Comparison of ENCODE assay signal across 9 cellular contexts in genomic region chr9:19154135-19154612, GRCh38. TPM values are rescaled to one million over a fixed set of nuclear protein-coding genes. Genes with fewer than 3 reads are reported as not detected.
DNase-seq lines count a peak whose midpoint lies in the region; ATAC-seq, FAIRE-seq and TF ChIP-seq lines count a peak whose summit lies in the region.
"Had no signal": no experiment of that assay in that cellular context is flagged by ENCODE, and none has a peak within 500 bp of the region (broad histone marks: within the 10 kb centered on the region; RNA-seq: fewer than 3 reads in every experiment).

No MANE protein-coding gene starts in this region.

- H3K4me3 ChIP-seq in A549 (no peak overlapping the region), IMR-90 (ENCODE audit: insufficient read depth, low read depth, low read length) (no peak overlapping the region), GM12878 (no peak overlapping the region), lower lobe of right lung (no peak overlapping the region), OCI-LY7 (ENCODE audit: low read depth, low read length, poor library complexity, severe bottlenecking) (no peak overlapping the region)

- no peaks in the 10 kb centered on the region for H3K9me3 ChIP-seq in A549
- no peaks in the 10 kb centered on the region for H3K9me3 ChIP-seq in IMR-90 (ENCODE audit: control insufficient read depth, insufficient read depth, low read length)
- H3K9me3 ChIP-seq in GM12878 (replicated peaks; ENCODE audit: control insufficient read depth, insufficient read depth, low read length) = no peaks in the 10 kb centered on the region
- H3K9me3 ChIP-seq in lower lobe of right lung = no peaks in the 10 kb centered on the region
- no peaks in the 10 kb centered on the region for H3K9me3 ChIP-seq in OCI-LY7 (ENCODE audit: low read length)

- H2AK5ac ChIP-seq in IMR-90 (ENCODE audit: low read depth, low read length) = peak overlapping the region; percentile 75; the same call in 1 of the 2 replicates

- H3K9me1 ChIP-seq in IMR-90 (ENCODE audit: insufficient read depth, low read length) = peaks cover 7% of the 10 kb centered on the region

- no peak overlapping the region for H3K4me2 ChIP-seq in A549
- H3K4me2 ChIP-seq in IMR-90 (ENCODE audit: low read depth, low read length) = no peak overlapping the region
- H3K4me2 ChIP-seq in GM12878 (ENCODE audit: control insufficient read depth, insufficient read depth) = no peak overlapping the region
- no peak overlapping the region for H3K4me2 ChIP-seq in OCI-LY7 (ENCODE audit: low read length)

- H2AK9ac ChIP-seq in IMR-90 (replicated peaks; ENCODE audit: low read depth, low read length, poor library complexity) = peak overlapping the region; percentile 49

- SMC1A ChIA-PET in GM12878 (lab: Charles Lee; ENCODE audit: uncharacterized antibody, unreplicated experiment) = interaction anchor here (1.6 to 2.9 kb wide), 2 partner anchors 17 to 20 kb away, joined by 5 to 15 read pairs; no protein-coding TSS in a partner anchor

- H4K8ac ChIP-seq in IMR-90 (ENCODE audit: low read depth in 2 of 2, low read length in 2 of 2) = peak overlapping the region in 1 of 2 experiments; percentile 53; a peak in 2 of 4 replicates

- H3K56ac ChIP-seq in IMR-90 (ENCODE audit: extremely low read depth, insufficient read depth, low read length) = no peak overlapping the region

- POLR2A ChIA-PET in A549 (lab: Yijun Ruan, JAX) = no interaction called here
- POLR2A ChIA-PET in IMR-90 (lab: Charles Lee; ENCODE audit: unreplicated experiment) = no interaction called here
- POLR2A ChIA-PET in GM12878 (lab: Charles Lee) = interaction anchor here (0.6 to 2.3 kb wide), 3 partner anchors 14 to 26 kb away, joined by 3 to 13 read pairs (median 9); no protein-coding TSS in a partner anchor
- POLR2A ChIA-PET in OCI-LY7 (lab: Charles Lee) = interaction anchor here (0.7 kb wide), 1 partner anchor 71 kb away, joined by 4 read pairs; no protein-coding TSS in a partner anchor

- H3K79me1 ChIP-seq in IMR-90 (ENCODE audit: low read depth in 1 of 2, low read length in 2 of 2) = no peaks in the 10 kb centered on the region

- no peak overlapping the region for H2BK15ac ChIP-seq in IMR-90 (ENCODE audit: low read depth, low read length)

- intact Hi-C loops in IMR-90 (cut with micrococcal nuclease) (loop anchor here (1.0 kb wide), 1 partner anchor 25 kb away; no protein-coding TSS in a partner anchor), GM12878 (cut with micrococcal nuclease; ENCODE audit: unreplicated experiment) (no loop called here), lower lobe of right lung (cut with DNase I) (no loop called here), OCI-LY7 (cut with micrococcal nuclease; ENCODE audit: unreplicated experiment) (no loop called here)

- H2BK5ac ChIP-seq in IMR-90 (ENCODE audit: low read depth, low read length, poor library complexity, severe bottlenecking) = peak overlapping the region; percentile 67

- no peak overlapping the region for H3K9ac ChIP-seq in IMR-90 (ENCODE audit: low read depth, low read length)
- H3K9ac ChIP-seq in GM12878 (ENCODE audit: control insufficient read depth, insufficient read depth, low read length) = no peak overlapping the region

- BruUV-seq in IMR-90 (replicated peaks; lab: Mats Ljungman, UMichigan) (no TSS peak), GM12878 (replicated peaks; lab: Mats Ljungman, UMichigan) (no TSS peak), OCI-LY7 (replicated peaks; lab: Mats Ljungman, UMichigan) (no TSS peak)

- FAIRE-seq in A549 (lab: Jason Lieb, UNC) = no peak
- FAIRE-seq in GM12878 (lab: Jason Lieb, UNC) = no peak

- DNase-seq in A549 (ENCODE audit: low read depth in 1 of 2, low spot score in 1 of 2) = peak in 1 of 2 experiments; percentile 29
- peak; percentile 96 for DNase-seq in IMR-90
- DNase-seq in GM12878 (ENCODE audit: low read depth, low spot score) = no peak
- no peak for DNase-seq in lower lobe of right lung
- DNase-seq in OCI-LY7 (ENCODE audit: low spot score) = no peak
- no peak for DNase-seq in NCI-H748 (lab: John Stamatoyannopoulos, UW; ENCODE audit: unreplicated experiment)
- DNase-seq: NCI-H524 had no signal

- peak overlapping the region; percentile 26; the same call in 1 of the 2 replicates for H3K18ac ChIP-seq in IMR-90 (ENCODE audit: low read depth, low read length)

- no peak for TF ChIP-seq POLR2A in A549 (IDR thresholded peaks at IDR 0.05; ENCODE audit: low read length)
- TF ChIP-seq POLR2A in IMR-90 (IDR thresholded peaks at IDR 0.05; ENCODE audit: low read depth, low read length) = no peak
- TF ChIP-seq POLR2A in GM12878 (IDR thresholded peaks at IDR 0.05; ENCODE audit: low read depth, low read length) = no peak
- no peak for TF ChIP-seq POLR2A in GM18505 (IDR thresholded peaks at IDR 0.05; ENCODE audit: borderline replicate concordance, extremely low read depth, insufficient read depth, insufficient read length)

- peak overlapping the region; percentile 34; the same call in 1 of the 2 replicates for H3K4ac ChIP-seq in IMR-90 (ENCODE audit: low read depth, low read length)

- H3K27ac ChIP-seq in A549 = peak overlapping the region in 1 of 2 experiments; percentile 21; a peak in 4 of 6 replicates
- peak overlapping the region; percentile 19; the same call in 1 of the 2 replicates for H3K27ac ChIP-seq in IMR-90 (ENCODE audit: insufficient read depth, low read length)
- no peak overlapping the region for H3K27ac ChIP-seq in GM12878 (ENCODE audit: control insufficient read depth, insufficient read depth)
- peak overlapping the region; percentile 41 for H3K27ac ChIP-seq in lower lobe of right lung
- H3K27ac ChIP-seq in OCI-LY7 (ENCODE audit: low read depth, low read length, poor library complexity, severe bottlenecking) = no peak overlapping the region

- H2AFZ ChIP-seq in IMR-90 (replicated peaks; ENCODE audit: low read length, poor library complexity) = peak overlapping the region; percentile 77
- H2AFZ ChIP-seq in GM12878 (ENCODE audit: control insufficient read depth, low read depth, low read length) = peak overlapping the region; percentile 34
- H2AFZ ChIP-seq in OCI-LY7 (ENCODE audit: low read length) = no peak overlapping the region

- no peak overlapping the region; the same call in 1 of the 2 replicates for H4K5ac ChIP-seq in IMR-90 (ENCODE audit: low read depth, low read length)

- no peak overlapping the region for H3K23ac ChIP-seq in IMR-90 (ENCODE audit: low read depth, low read length)

- no peak for TF ChIP-seq CTCF in A549 (IDR thresholded peaks at IDR 0.05)
- no peak for TF ChIP-seq CTCF in IMR-90 (conservative IDR thresholded peaks at IDR 0.05; ENCODE audit: low read depth, low read length)
- no peak for TF ChIP-seq CTCF in GM12878 (IDR thresholded peaks at IDR 0.05 in 2 of 3, conservative IDR thresholded peaks at IDR 0.05 in 1 of 3; ENCODE audit: control insufficient read depth in 2 of 3, extremely low read depth in 1 of 3, insufficient read depth in 1 of 3, low read depth in 3 of 3, low read length in 3 of 3)
- TF ChIP-seq CTCF in lower lobe of right lung (IDR thresholded peaks at IDR 0.05) = no peak
- TF ChIP-seq CTCF in OCI-LY7 (conservative IDR thresholded peaks at IDR 0.05; ENCODE audit: low read length) = no peak

- dilution Hi-C loops in IMR-90 (cut with HindIII; ENCODE audit: low sequenced_read_pairs, unreplicated experiment) = no loop called here

- H3K14ac ChIP-seq in IMR-90 (replicated peaks; ENCODE audit: low read depth, low read length) = 0 out of 2 replicates have a peak overlapping the region, but pooled peaks have one; percentile 39

- H3K27me3 ChIP-seq in IMR-90 (ENCODE audit: control insufficient read depth, insufficient read depth, low read length) (no peaks in the 10 kb centered on the region), GM12878 (replicated peaks in 1 of 2; ENCODE audit: control insufficient read depth in 2 of 2, insufficient read depth in 2 of 2, low read length in 1 of 2) (no peaks in the 10 kb centered on the region), lower lobe of right lung (ENCODE audit: low read depth) (no peaks in the 10 kb centered on the region)

- peaks cover 17% of the 10 kb centered on the region for H3K4me1 ChIP-seq in A549
- peaks cover 12% of the 10 kb centered on the region for H3K4me1 ChIP-seq in IMR-90 (ENCODE audit: control insufficient read depth, insufficient read depth, low read length)
- no peaks in the 10 kb centered on the region; the same call in 1 of the 2 replicates for H3K4me1 ChIP-seq in GM12878 (ENCODE audit: control insufficient read depth, insufficient read depth, low read length)
- peaks cover 13% of the 10 kb centered on the region for H3K4me1 ChIP-seq in lower lobe of right lung
- no peaks in the 10 kb centered on the region for H3K4me1 ChIP-seq in OCI-LY7 (ENCODE audit: insufficient read depth, low read length, poor library complexity, severe bottlenecking)

- H3K9me2 ChIP-seq in OCI-LY7 (ENCODE audit: insufficient read depth, low read length) = no peaks in the 10 kb centered on the region

- TF ChIP-seq RAD21 in A549 (conservative IDR thresholded peaks at IDR 0.05 in 1 of 2, IDR thresholded peaks at IDR 0.05 in 1 of 2) (no peak), IMR-90 (IDR thresholded peaks at IDR 0.05; ENCODE audit: low read length) (no peak; the same call in 1 of the 2 replicates), GM12878 (IDR thresholded peaks at IDR 0.05; ENCODE audit: insufficient read depth, low read depth, low read length) (no peak)

- no peak overlapping the region; the same call in 1 of the 2 replicates for H4K91ac ChIP-seq in IMR-90 (ENCODE audit: insufficient read depth, low read depth, low read length)

- TF ChIP-seq EP300 in A549 (IDR thresholded peaks at IDR 0.05) (no peak), GM12878 (IDR thresholded peaks at IDR 0.05; ENCODE audit: borderline replicate concordance in 1 of 2, control insufficient read depth in 1 of 2, low read depth in 2 of 2, low read length in 2 of 2) (no peak)

- peak; percentile 28 to 45; a peak in 3 of 6 replicates for ATAC-seq in A549
- ATAC-seq in IMR-90 (ENCODE audit: low read depth) = peak; percentile 97
- peak; percentile 21; the same call in 2 of the 3 replicates for ATAC-seq in GM12878
- peak; percentile 78 to 91 for ATAC-seq in lower lobe of right lung
- ATAC-seq in GM18517 (IDR thresholded peaks at IDR 0.05; ENCODE audit: unreplicated experiment) = no peak
- no peak for ATAC-seq in GM18505 (IDR thresholded peaks at IDR 0.05; ENCODE audit: unreplicated experiment)

- H4K20me1 ChIP-seq in IMR-90 (ENCODE audit: insufficient read depth, low read length) (no peaks in the 10 kb centered on the region), GM12878 (ENCODE audit: control insufficient read depth, insufficient read depth) (no peaks in the 10 kb centered on the region), OCI-LY7 (ENCODE audit: insufficient read depth, low read length) (no peaks in the 10 kb centered on the region)

- H3K79me2 ChIP-seq in GM12878 (ENCODE audit: control insufficient read depth, insufficient read depth, low read length) = no peaks in the 10 kb centered on the region
- H3K79me2 ChIP-seq in OCI-LY7 (ENCODE audit: insufficient read depth, low read depth, low read length) = no peaks in the 10 kb centered on the region

- H3K36me3 ChIP-seq in IMR-90 (ENCODE audit: control insufficient read depth, insufficient read depth, low read length) (no peaks in the 10 kb centered on the region), GM12878 (ENCODE audit: control insufficient read depth in 2 of 2, insufficient read depth in 2 of 2, low read length in 1 of 2) (no peaks in the 10 kb centered on the region), lower lobe of right lung (no peaks in the 10 kb centered on the region), OCI-LY7 (ENCODE audit: insufficient read depth, low read length) (no peaks in the 10 kb centered on the region)

- CTCF ChIA-PET in A549 (lab: Yijun Ruan, JAX) = interaction anchor here (0.7 to 3.4 kb wide), 2 partner anchors 20 to 1175 kb away, joined by 3 to 14 read pairs; no protein-coding TSS in a partner anchor
- CTCF ChIA-PET in IMR-90 (lab: Yijun Ruan, JAX) = interaction anchor here (0.6 kb wide), 1 partner anchor 25 kb away, joined by 3 read pairs; no protein-coding TSS in a partner anchor
- CTCF ChIA-PET in GM12878 (lab: Yijun Ruan, JAX) = interaction anchor here (0.5 to 2.3 kb wide), 5 partner anchors 13 to 68 kb away, joined by 3 to 14 read pairs (median 4); no protein-coding TSS in a partner anchor
- CTCF ChIA-PET in OCI-LY7 (lab: Charles Lee; ENCODE audit: unreplicated experiment) = no interaction called here

- RAD21 ChIA-PET in GM12878 (lab: Charles Lee; ENCODE audit: unreplicated experiment) = no interaction called here

- 66% methylated on average over 5 of the region's 5 CpGs for WGBS in A549 (ENCODE audit: missing lambda C conversion rate)
- WGBS in IMR-90 (ENCODE audit: extremely low coverage in 2 of 2, insufficient read length in 1 of 2), 2 experiments = 50% methylated on average over 2 of the region's 5 CpGs; no CpG with 5 or more reads in 1 of the 2 experiments
- WGBS in GM12878 (ENCODE audit: insufficient coverage, insufficient replicate concordance, low lambda C conversion rate, missing lambda C conversion rate) = 75% methylated on average over 5 of the region's 5 CpGs

- H2BK20ac ChIP-seq in IMR-90 (ENCODE audit: low read depth, low read length) = peak overlapping the region; percentile 60; the same call in 1 of the 2 replicates

- peak overlapping the region; percentile 74 for H2BK120ac ChIP-seq in IMR-90 (ENCODE audit: low read depth, low read length)

- in situ Hi-C loops in IMR-90 (cut with MboI; ENCODE audit: low sequenced_read_pairs) = loop anchor here (25.0 kb wide), 2 partner anchors 667 to 892 kb away; no protein-coding TSS in a partner anchor
- in situ Hi-C loops in GM12878 (cut with MboI) = loop anchor here (25.0 kb wide), 1 partner anchor 892 kb away; no protein-coding TSS in a partner anchor

RNA-seq across cellular contexts. Expression of gene PLIN2, which starts 26.9 kb away (rescaled TPM):
- 42.6 and 53.8 TPM in 2 replicates for polyA plus RNA-seq in A549 (2011; rRNA removed)
- 23.7 and 24.1 TPM in 2 replicates for polyA plus RNA-seq in A549 (2012; cell fraction: cytosol; rRNA removed)
- 14.7 and 16.1 TPM in 2 replicates for polyA plus RNA-seq in A549 (2012; cell fraction: nucleus; rRNA removed)
- 23.0 to 28.3 TPM (median 23.0 TPM) in 3 replicates for polyA plus RNA-seq in A549 (2017; fragmentation: RNase III; extraction: RNeasy Plus Mini Kit Qiagen cat#74134 plus additional on column Dnase treatment)
- polyA minus RNA-seq in A549 (2011; rRNA and poly(A)+ RNA removed) = 71.8 and 88.6 TPM in 2 replicates
- 173 and 182 TPM in 2 replicates for total RNA-seq in IMR-90 (2012; rRNA removed)
- polyA plus RNA-seq in IMR-90 (2012; rRNA removed) = 112 and 123 TPM in 2 replicates
- 95.9 and 96.9 TPM in 2 replicates for polyA plus RNA-seq in IMR-90 (2012; cell fraction: cytosol; rRNA removed)
- polyA plus RNA-seq in IMR-90 (2012; cell fraction: nucleus; rRNA removed; ENCODE audit: low replicate concordance) = 41.1 and 51.2 TPM in 2 replicates
- total RNA-seq in GM12878 (2013; cell fraction: nucleolus; rRNA removed) = 110 and 112 TPM in 2 replicates
- 37.8 and 39.1 TPM in 2 replicates for total RNA-seq in GM12878 (2014; rRNA removed)
- 39.3 and 40.0 TPM in 2 replicates for total RNA-seq in GM12878 (2014; rRNA removed; fragmentation: Illumina TruSeq; extraction: Trizol)
- 33.4 and 34.8 TPM in 2 replicates for total RNA-seq in GM12878 (2021)
- 46.4 TPM for polyA plus RNA-seq in GM12878 (2011; ENCODE audit: low read depth)
- polyA plus RNA-seq in GM12878 (2011; rRNA removed) = 103 and 112 TPM in 2 replicates
- 125 and 147 TPM in 2 replicates for polyA plus RNA-seq in GM12878 (2011; cell fraction: cytosol; rRNA removed)
- polyA plus RNA-seq in GM12878 (2011; cell fraction: nucleus; rRNA removed) = 53.3 and 64.9 TPM in 2 replicates
- polyA plus RNA-seq in GM12878 (2012) = 49.1 and 54.8 TPM in 2 replicates
- 43.4 and 52.9 TPM in 2 replicates for polyA plus RNA-seq in GM12878 (2014; fragmentation: Illumina TruSeq; extraction: Trizol)
- 10 to 100 TPM; 48.4 to 52.7 TPM for polyA plus RNA-seq in GM12878 (2014; fragmentation: Nextera tagmentation; extraction: Ambion mirVana)
- 31.2 and 34.8 TPM in 2 replicates for polyA plus RNA-seq in GM12878 (2014; rRNA removed)
- polyA plus RNA-seq in GM12878 (2016; fragmentation: Nextera tagmentation; extraction: Ambion mirVana) = 10 to 100 TPM; 45.5 to 46.8 TPM
- polyA minus RNA-seq in GM12878 (2011; rRNA and poly(A)+ RNA removed) = 212 and 253 TPM in 2 replicates
- 35.3 and 35.7 TPM in 2 replicates for polyA minus RNA-seq in GM12878 (2011; cell fraction: cytosol; rRNA and poly(A)+ RNA removed)
- polyA minus RNA-seq in GM12878 (2011; cell fraction: nucleus; rRNA and poly(A)+ RNA removed) = 42.0 and 47.9 TPM in 2 replicates
- 241 TPM for total RNA-seq in lower lobe of right lung
- 6.2 and 7.8 TPM in 2 replicates for total RNA-seq in OCI-LY7 (2014; rRNA removed; shearing (Covaris generic))
- 6.6 and 7.4 TPM in 2 replicates for total RNA-seq in OCI-LY7 (2022)

RNA-seq across cellular contexts. Expression of gene HAUS6, which starts 51.5 kb away (rescaled TPM):
- polyA plus RNA-seq in A549 (2011; rRNA removed) = 24.1 and 34.6 TPM in 2 replicates
- polyA plus RNA-seq in A549 (2012; cell fraction: cytosol; rRNA removed) = 6.7 and 6.9 TPM in 2 replicates
- polyA plus RNA-seq in A549 (2012; cell fraction: nucleus; rRNA removed) = 5.7 and 8.0 TPM in 2 replicates
- polyA plus RNA-seq in A549 (2017; fragmentation: RNase III; extraction: RNeasy Plus Mini Kit Qiagen cat#74134 plus additional on column Dnase treatment) = 21.9 to 23.8 TPM (median 22.4 TPM) in 3 replicates
- 12.4 and 13.5 TPM in 2 replicates for polyA minus RNA-seq in A549 (2011; rRNA and poly(A)+ RNA removed)
- 13.3 and 21.4 TPM in 2 replicates for total RNA-seq in IMR-90 (2012; rRNA removed)
- polyA plus RNA-seq in IMR-90 (2012; rRNA removed) = 5.1 and 5.8 TPM in 2 replicates
- polyA plus RNA-seq in IMR-90 (2012; cell fraction: cytosol; rRNA removed) = 1.2 and 2.5 TPM in 2 replicates
- 1.6 and 5.3 TPM in 2 replicates for polyA plus RNA-seq in IMR-90 (2012; cell fraction: nucleus; rRNA removed; ENCODE audit: low replicate concordance)
- total RNA-seq in GM12878 (2013; cell fraction: nucleolus; rRNA removed) = 33.5 and 34.2 TPM in 2 replicates
- total RNA-seq in GM12878 (2014; rRNA removed) = 17.1 and 22.3 TPM in 2 replicates
- total RNA-seq in GM12878 (2014; rRNA removed; fragmentation: Illumina TruSeq; extraction: Trizol) = 26.4 and 26.8 TPM in 2 replicates
- total RNA-seq in GM12878 (2021) = 17.4 and 18.0 TPM in 2 replicates
- 3.9 TPM for polyA plus RNA-seq in GM12878 (2011; ENCODE audit: low read depth)
- 17.5 and 29.3 TPM in 2 replicates for polyA plus RNA-seq in GM12878 (2011; rRNA removed)
- 6.3 and 6.9 TPM in 2 replicates for polyA plus RNA-seq in GM12878 (2011; cell fraction: cytosol; rRNA removed)
- 11.7 and 12.4 TPM in 2 replicates for polyA plus RNA-seq in GM12878 (2011; cell fraction: nucleus; rRNA removed)
- 6.0 and 9.0 TPM in 2 replicates for polyA plus RNA-seq in GM12878 (2012)
- polyA plus RNA-seq in GM12878 (2014; fragmentation: Illumina TruSeq; extraction: Trizol) = 19.5 and 26.5 TPM in 2 replicates
- polyA plus RNA-seq in GM12878 (2014; fragmentation: Nextera tagmentation; extraction: Ambion mirVana) = 1 to 10 TPM; 7.1 to 8.4 TPM
- polyA plus RNA-seq in GM12878 (2014; rRNA removed) = 10.2 and 11.9 TPM in 2 replicates
- polyA plus RNA-seq in GM12878 (2016; fragmentation: Nextera tagmentation; extraction: Ambion mirVana) = 10 to 100 TPM; 13.0 to 14.9 TPM
- 14.2 and 18.7 TPM in 2 replicates for polyA minus RNA-seq in GM12878 (2011; rRNA and poly(A)+ RNA removed)
- polyA minus RNA-seq in GM12878 (2011; cell fraction: cytosol; rRNA and poly(A)+ RNA removed) = 6.1 and 7.7 TPM in 2 replicates
- polyA minus RNA-seq in GM12878 (2011; cell fraction: nucleus; rRNA and poly(A)+ RNA removed) = 9.3 and 14.4 TPM in 2 replicates
- total RNA-seq in lower lobe of right lung = 7.5 TPM
- 25.7 and 32.8 TPM in 2 replicates for total RNA-seq in OCI-LY7 (2014; rRNA removed; shearing (Covaris generic))
- total RNA-seq in OCI-LY7 (2022) = 31.5 and 34.8 TPM in 2 replicates

Comparison
In these comparisons a context has a peak if more than half of its experiments do, and no peak if none do; other contexts are left out.
1. ATAC-seq: peak in A549 (2 of 2), IMR-90 (single experiment), GM12878 (single experiment) and lower lobe of right lung (2 of 2); none in GM18517 (single experiment) and GM18505 (single experiment).
2. H3K27ac ChIP-seq: peak in IMR-90 (single experiment) and lower lobe of right lung (single experiment); none in GM12878 (single experiment) and OCI-LY7 (single experiment).
3. POLR2A ChIA-PET loops: an anchor here in GM12878 (0.6 to 2.3 kb wide) and OCI-LY7 (0.7 kb wide); none called in A549 and IMR-90.